In the genomic region with DNA sequence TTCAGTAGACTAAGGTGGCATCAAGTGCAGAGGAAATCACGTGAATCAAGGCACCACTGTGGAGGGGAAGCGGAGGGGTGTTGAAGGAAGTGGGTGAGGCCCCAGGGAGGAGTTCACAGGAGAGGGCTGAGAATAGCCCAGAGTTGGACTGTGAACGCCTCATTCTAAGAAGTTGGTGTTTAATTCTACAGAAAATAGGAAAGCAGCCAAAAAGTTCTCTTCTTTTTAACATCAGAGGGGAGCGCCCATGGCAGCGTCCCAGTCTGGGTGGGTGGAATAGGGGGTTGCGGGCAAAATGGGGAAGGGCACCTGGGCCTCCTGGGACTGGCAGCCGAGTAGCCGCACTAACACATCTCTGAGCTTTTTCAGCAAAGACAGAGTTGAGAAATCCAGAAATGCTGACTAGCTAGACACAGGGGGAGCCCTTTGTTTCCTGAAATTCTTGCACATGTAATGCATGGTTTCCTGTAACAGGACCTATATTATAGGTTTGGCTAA, we compare ENCODE assay signal across 8 cellular contexts.
DNase-seq lines count a peak whose midpoint lies in the region; ATAC-seq lines count a peak whose summit lies in the region.

No MANE protein-coding gene starts in this region.

- peak overlapping the region; percentile 90 to 97 (median 94) for H3K27ac Mint-ChIP-seq in naive thymus-derived CD4-positive, alpha-beta T cell

- H3K4me1 Mint-ChIP-seq in naive thymus-derived CD4-positive, alpha-beta T cell, result peaks cover 36 to 57% (median 38%) of the 10 kb centered on the region in 7 donors

- H3K4me3 ChIP-seq in naive thymus-derived CD4-positive, alpha-beta T cell (ENCODE audit: low read length), result peak overlapping the region; percentile 42

- H3K9me3 ChIP-seq in KOPT-K1 (ENCODE audit: insufficient read depth, low read length, poor library complexity, severe bottlenecking), result peaks cover 5% of the 10 kb centered on the region
- H3K9me3 ChIP-seq in naive thymus-derived CD4-positive, alpha-beta T cell (ENCODE audit: control insufficient read depth in 2 of 3, low read length in 3 of 3), result no peaks in the 10 kb centered on the region

- ATAC-seq in GM21423 (IDR thresholded peaks at IDR 0.05; ENCODE audit: unreplicated experiment), result peak; percentile 74
- ATAC-seq in naive thymus-derived CD4-positive, alpha-beta T cell, result peak; percentile 95

- CTCF ChIA-PET in naive thymus-derived CD4-positive, alpha-beta T cell (lab: Charles Lee), result interaction anchor here (1.1 to 1.6 kb wide), 2 partner anchors 14 to 190 kb away, joined by 4 to 6 read pairs; a partner anchor contains a TSS

- H3K27ac ChIP-seq in KOPT-K1 (ENCODE audit: low read depth, low read length, poor library complexity, severe bottlenecking), result peak overlapping the region; percentile 50
- H3K27ac ChIP-seq in naive thymus-derived CD4-positive, alpha-beta T cell (ENCODE audit: low read depth, low read length), result peak overlapping the region; percentile 69

- H3K9me3 Mint-ChIP-seq in naive thymus-derived CD4-positive, alpha-beta T cell, result peaks cover 0 to 18% (median 6%) of the 10 kb centered on the region in 11 donors

- POLR2A ChIA-PET in naive thymus-derived CD4-positive, alpha-beta T cell (lab: Charles Lee), result interaction anchor here (3.4 kb wide), 1 partner anchor 191 kb away, joined by 22 read pairs; a partner anchor contains a TSS

- H3K36me3 ChIP-seq in KOPT-K1 (ENCODE audit: insufficient read depth, low read length), result no peaks in the 10 kb centered on the region
- H3K36me3 ChIP-seq in naive thymus-derived CD4-positive, alpha-beta T cell (ENCODE audit: control insufficient read depth in 2 of 3, insufficient read depth in 3 of 3, low read length in 3 of 3), result no peaks in the 10 kb centered on the region

- peaks cover 0 to 14% (median 4%) of the 10 kb centered on the region in 5 donors for H3K36me3 Mint-ChIP-seq in naive thymus-derived CD4-positive, alpha-beta T cell

- H3K27me3 Mint-ChIP-seq in naive thymus-derived CD4-positive, alpha-beta T cell, result no peaks in the 10 kb centered on the region

- H3K4me3 Mint-ChIP-seq in naive thymus-derived CD4-positive, alpha-beta T cell, result peak overlapping the region; percentile 77 to 89 (median 84)

- intact Hi-C loops in naive thymus-derived CD4-positive, alpha-beta T cell (cut with micrococcal nuclease), result loop anchor here (1.0 to 10.0 kb wide), 6 partner anchors 171 to 1080 kb away; a partner anchor contains a TSS

- H3K4me1 ChIP-seq in naive thymus-derived CD4-positive, alpha-beta T cell (ENCODE audit: control insufficient read depth in 2 of 2, insufficient read depth in 2 of 2, low read length in 2 of 2), result peaks cover 33 to 40% of the 10 kb centered on the region in 2 donors

- peak; percentile 52 for DNase-seq in activated CD8-positive, alpha-beta memory T cell treated with anti-CD3 and anti-CD28 coated beads, Interleukin-2, amount 50 U/mL, for 4 hours
- DNase-seq in naive thymus-derived CD4-positive, alpha-beta T cell, result peak; percentile 11 to 74 (median 64)
- DNase-seq in ecto neural progenitor cell (ENCODE audit: low spot score), result no peak
- no peak for DNase-seq in HCEC 1CT
- DNase-seq in NCI-H1105 treated with DMSO at 0.1 percent for 48 hours (lab: John Stamatoyannopoulos, UW), result no peak
- no peak for DNase-seq in DMS53 (lab: John Stamatoyannopoulos, UW)

- no peaks in the 10 kb centered on the region for H3K27me3 ChIP-seq in naive thymus-derived CD4-positive, alpha-beta T cell (ENCODE audit: control insufficient read depth in 2 of 2, insufficient read depth in 2 of 2, low read length in 2 of 2)

Comparison
In these comparisons a context has a peak if more than half of its experiments do, and no peak if none do; other contexts are left out.
1. DNase-seq: peak in activated CD8-positive, alpha-beta memory T cell treated with anti-CD3 and anti-CD28 coated beads, Interleukin-2, amount 50 U/mL, for 4 hours (single experiment) and naive thymus-derived CD4-positive, alpha-beta T cell (9 of 9); none in ecto neural progenitor cell (single experiment), HCEC 1CT (single experiment), NCI-H1105 treated with DMSO at 0.1 percent for 48 hours (single experiment) and DMS53 (single experiment).